2 cellular contexts compared by ENCODE assay signal in genomic region chr5:126508962-126509279, GRCh38.
TF ChIP-seq lines count a peak whose summit lies in the region.

No MANE protein-coding gene starts in this region.

TF ChIP-seq in A549, 52 proteins besides CTCF, POLR2A, EP300 and RAD21 (continued from another document):
- TF ChIP-seq EHMT2 (IDR thresholded peaks at IDR 0.05; ENCODE audit: low read depth) (no peak), KDM1A (IDR thresholded peaks at IDR 0.05; ENCODE audit: low read depth) (no peak), JUN (IDR thresholded peaks at IDR 0.05) (no peak), MAX (IDR thresholded peaks at IDR 0.05) (no peak), NFE2L2 (conservative IDR thresholded peaks at IDR 0.05; ENCODE audit: low read length) (no peak), RCOR1 (IDR thresholded peaks at IDR 0.05; ENCODE audit: low read depth, low read length) (no peak), TFCP2L1 (CRISPR knock-in tag; IDR thresholded peaks at IDR 0.05) (no peak), BHLHE40 (IDR thresholded peaks at IDR 0.05; ENCODE audit: low read depth, low read length) (no peak), RFX5 (IDR thresholded peaks at IDR 0.05) (no peak)

TF ChIP-seq in HepG2, 621 proteins besides CTCF, POLR2A, EP300 and RAD21 (continued from another document):
- TF ChIP-seq CEBPZ (IDR thresholded peaks at IDR 0.05; ENCODE audit: low read length): no peak
